8 cellular contexts compared by ENCODE assay signal in genomic region chr15:73051402-73051810, GRCh38. TPM values are rescaled to one million over a fixed set of nuclear protein-coding genes. Genes with fewer than 3 reads are reported as not detected.
DNase-seq lines count a peak whose midpoint lies in the region; ATAC-seq and TF ChIP-seq lines count a peak whose summit lies in the region.

No MANE protein-coding gene starts in this region.

- no peak for TF ChIP-seq EP300 in tibial nerve (IDR thresholded peaks at IDR 0.05)

- no peaks in the 10 kb centered on the region for H3K36me3 ChIP-seq in tibial nerve

- DNase-seq in NCI-H2171 (lab: John Stamatoyannopoulos, UW) (peak; percentile 15), choroid plexus epithelial cell (ENCODE audit: low read depth) (no peak), medulla oblongata (ENCODE audit: extremely low spot score) (peak; percentile 48), tibial nerve (ENCODE audit: low spot score in 2 of 2) (peak; percentile 6 to 14), OCI-M2 (lab: John Stamatoyannopoulos, UW; ENCODE audit: unreplicated experiment) (no peak)
- no peak for DNase-seq in activated CD8-positive, alpha-beta memory T cell treated with anti-CD3 and anti-CD28 coated beads, Interleukin-2, amount 50 U/mL, for 48 hours

- H3K4me3 ChIP-seq in choroid plexus epithelial cell (ENCODE audit: low read depth, low read length) = peak overlapping the region; percentile 79
- peak overlapping the region; percentile 63 to 90 (median 77) for H3K4me3 ChIP-seq in tibial nerve

- no peaks in the 10 kb centered on the region for H3K27me3 ChIP-seq in tibial nerve

- H3K4me1 ChIP-seq in tibial nerve = peaks cover 0 to 34% (median 4%) of the 10 kb centered on the region in 4 donors

- no peak for TF ChIP-seq CTCF in choroid plexus epithelial cell (conservative IDR thresholded peaks at IDR 0.05; ENCODE audit: low read depth, low read length)
- TF ChIP-seq CTCF in tibial nerve (IDR thresholded peaks at IDR 0.05) = no peak

- ATAC-seq in GM21381 (IDR thresholded peaks at IDR 0.05; ENCODE audit: unreplicated experiment) (peak; percentile 21), GM18873 (IDR thresholded peaks at IDR 0.05; ENCODE audit: low FRiP score, unreplicated experiment) (no peak)

- TF ChIP-seq POLR2A in tibial nerve (IDR thresholded peaks at IDR 0.05) = no peak

- WGBS in tibial nerve, 2 donors = 1 to 2% methylated on average over 17 to 40 of the region's 42 CpGs

- peak overlapping the region; percentile 88 to 92 (median 90) for H3K27ac ChIP-seq in tibial nerve

- no peaks in the 10 kb centered on the region for H3K9me3 ChIP-seq in tibial nerve

RNA-seq across cellular contexts. Expression of gene NEO1, which starts 0.9 kb away (rescaled TPM):
- total RNA-seq in tibial nerve = 10 to 100 TPM; 18.6 to 48.3 (median 41.4) TPM

Comparison
In these comparisons a context has a peak if more than half of its experiments do, and no peak if none do; other contexts are left out.
1. DNase-seq: peak in NCI-H2171 (single experiment), medulla oblongata (single experiment) and tibial nerve (2 of 2); none in choroid plexus epithelial cell (single experiment), OCI-M2 (single experiment) and activated CD8-positive, alpha-beta memory T cell treated with anti-CD3 and anti-CD28 coated beads, Interleukin-2, amount 50 U/mL, for 48 hours (single experiment).